Comparison of ENCODE assay signal across 8 cellular contexts in the genomic region with DNA sequence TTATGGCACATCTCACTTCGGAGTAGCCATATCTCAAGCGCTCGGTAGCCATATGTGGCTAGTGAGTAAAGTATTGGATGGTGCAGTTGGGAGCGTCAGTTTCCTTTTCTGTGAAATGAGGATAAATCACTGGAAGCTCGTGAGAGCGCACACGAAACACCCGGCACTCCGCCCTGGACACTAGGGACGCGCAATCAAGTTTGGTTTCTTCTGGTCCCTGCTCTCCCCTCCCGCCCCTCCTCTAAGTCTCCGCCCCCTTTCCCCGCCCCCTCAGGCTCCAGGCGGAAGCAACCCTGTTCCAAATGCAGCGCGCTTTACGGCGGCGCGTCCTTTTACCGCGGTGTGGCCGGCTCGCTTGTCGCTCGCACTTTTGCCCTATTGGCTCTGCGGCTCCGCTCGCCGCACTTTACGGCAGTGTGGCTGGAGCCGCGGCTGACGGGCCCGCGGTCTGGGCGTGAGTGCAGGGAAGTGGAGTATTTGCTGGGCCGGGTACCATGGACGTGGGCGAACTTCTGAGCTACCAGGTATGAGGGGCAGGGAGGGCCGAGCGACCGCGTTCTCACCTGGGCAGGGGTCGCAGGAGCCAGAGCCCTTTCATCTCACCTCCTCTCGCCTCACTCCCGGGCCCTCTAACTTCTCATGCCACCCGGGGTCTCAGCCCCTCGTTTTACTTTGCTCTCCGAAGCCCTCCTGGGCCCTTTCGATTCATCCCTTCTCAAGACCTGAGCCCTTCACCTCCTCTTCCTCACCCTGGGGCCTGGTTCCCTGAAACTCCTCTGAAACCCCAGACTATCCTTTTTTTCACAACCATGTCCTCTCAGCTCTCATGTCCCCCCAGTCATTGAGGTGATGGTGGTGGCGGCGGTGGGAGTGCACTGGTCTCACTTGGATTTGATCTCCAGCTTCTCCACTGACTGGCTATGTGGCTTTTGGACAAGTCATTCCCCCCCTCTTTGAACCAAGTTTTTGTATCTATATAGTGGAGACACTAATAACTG. TPM values are rescaled to one million over a fixed set of nuclear protein-coding genes. Genes with fewer than 3 reads are reported as not detected.
DNase-seq lines count a peak whose midpoint lies in the region; ATAC-seq and TF ChIP-seq lines count a peak whose summit lies in the region.

A gene with protein sequence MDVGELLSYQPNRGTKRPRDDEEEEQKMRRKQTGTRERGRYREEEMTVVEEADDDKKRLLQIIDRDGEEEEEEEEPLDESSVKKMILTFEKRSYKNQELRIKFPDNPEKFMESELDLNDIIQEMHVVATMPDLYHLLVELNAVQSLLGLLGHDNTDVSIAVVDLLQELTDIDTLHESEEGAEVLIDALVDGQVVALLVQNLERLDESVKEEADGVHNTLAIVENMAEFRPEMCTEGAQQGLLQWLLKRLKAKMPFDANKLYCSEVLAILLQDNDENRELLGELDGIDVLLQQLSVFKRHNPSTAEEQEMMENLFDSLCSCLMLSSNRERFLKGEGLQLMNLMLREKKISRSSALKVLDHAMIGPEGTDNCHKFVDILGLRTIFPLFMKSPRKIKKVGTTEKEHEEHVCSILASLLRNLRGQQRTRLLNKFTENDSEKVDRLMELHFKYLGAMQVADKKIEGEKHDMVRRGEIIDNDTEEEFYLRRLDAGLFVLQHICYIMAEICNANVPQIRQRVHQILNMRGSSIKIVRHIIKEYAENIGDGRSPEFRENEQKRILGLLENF (plus strand): TSS at position 402 of the 998 bp plus-strand sequence. CDS start 93 bp downstream, at position 495.

- no peaks in the 10 kb centered on the region for H3F3A ChIP-seq in PC-3 (ENCODE audit: low read length, unreplicated experiment)

- H3K36me3 ChIP-seq in PC-3 (ENCODE audit: low read depth, low read length) (no peaks in the 10 kb centered on the region), mucosa of rectum (ENCODE audit: control insufficient read depth in 2 of 2, insufficient read depth in 2 of 2, low read length in 2 of 2) (peaks cover 0 to 3% of the 10 kb centered on the region in 2 donors)

- POLR2A ChIA-PET in PC-3 (lab: Charles Lee; ENCODE audit: unreplicated experiment): interaction anchor here (0.5 to 0.6 kb wide), 2 partner anchors 16 to 111 kb away, joined by 3 to 5 read pairs; no protein-coding TSS in a partner anchor

- H3K4me3 ChIP-seq in Jurkat, Clone E6-1 (ENCODE audit: low read length): peak within 1 kb of the TSS; percentile 95
- H3K4me3 ChIP-seq in PC-3 (ENCODE audit: low read length): peak within 1 kb of the TSS; percentile 94
- peak within 1 kb of the TSS; percentile 72 for H3K4me3 ChIP-seq in epithelial cell of proximal tubule (ENCODE audit: low read depth, low read length)
- H3K4me3 ChIP-seq in mucosa of rectum (ENCODE audit: low read length in 2 of 2): peak within 1 kb of the TSS; percentile 87 to 94

- peak; percentile 88 for DNase-seq in DMS153 treated with DMSO at 0.1 percent for 48 hours (lab: John Stamatoyannopoulos, UW; ENCODE audit: unreplicated experiment)
- DNase-seq in Jurkat, Clone E6-1 (ENCODE audit: low read depth, low spot score): peak; percentile 94
- peak; percentile 99 for DNase-seq in PC-3
- peak; percentile 93 for DNase-seq in activated T-cell treated with anti-CD3 and anti-CD28 coated beads for 4 hours
- DNase-seq in epithelial cell of proximal tubule (ENCODE audit: low read depth): peak; percentile 55
- DNase-seq in stimulated activated CD8-positive, alpha-beta memory T cell treated with anti-CD3 and anti-CD28 coated beads, Interleukin-4, amount 100 ng/mL, for 4 hours (ENCODE audit: low read depth in 2 of 2, low spot score in 1 of 2): peak; percentile 92 to 96

- H3K27ac ChIP-seq in PC-3 (ENCODE audit: low read length) (no peak within 1 kb of the TSS), mucosa of rectum (ENCODE audit: low read depth in 2 of 2, low read length in 2 of 2) (peak within 1 kb of the TSS in 1 of 2 donors; percentile 67)

- H3K27me3 ChIP-seq in PC-3 (ENCODE audit: low read length): no peaks in the 10 kb centered on the region
- H3K27me3 ChIP-seq in mucosa of rectum (ENCODE audit: control insufficient read depth in 2 of 2, insufficient read depth in 2 of 2, low read length in 2 of 2): peaks cover 0 to 2% of the 10 kb centered on the region in 2 donors

- ATAC-seq in GM21619 (IDR thresholded peaks at IDR 0.05; ENCODE audit: unreplicated experiment) (peak; percentile 76), PC-3 (peak; percentile 93)

- H4K20me1 ChIP-seq in PC-3 (ENCODE audit: low read length): no peaks in the 10 kb centered on the region

- H2AFZ ChIP-seq in PC-3 (ENCODE audit: low read length): peak within 1 kb of the TSS; percentile 92

- CTCF ChIA-PET in PC-3 (lab: Charles Lee): no interaction called here

- H3K9me2 ChIP-seq in PC-3 (replicated peaks; ENCODE audit: low read length): no peaks in the 10 kb centered on the region

- H3K9me3 ChIP-seq in PC-3 (ENCODE audit: low read length) (no peaks in the 10 kb centered on the region), mucosa of rectum (ENCODE audit: control insufficient read depth in 2 of 2, low read length in 2 of 2) (no peaks in the 10 kb centered on the region)

- H3K4me1 ChIP-seq in PC-3 (ENCODE audit: insufficient read depth, low read length): peaks cover 6% of the 10 kb centered on the region; the same call in 1 of the 2 replicates
- peaks cover 3% of the 10 kb centered on the region in 2 donors for H3K4me1 ChIP-seq in mucosa of rectum (ENCODE audit: control insufficient read depth in 2 of 2, insufficient read depth in 2 of 2, low read length in 2 of 2)

- peak within 1 kb of the TSS; percentile 95 for H3K4me2 ChIP-seq in PC-3 (ENCODE audit: low read length)

- H3K9ac ChIP-seq in PC-3 (ENCODE audit: low read length) (peak within 1 kb of the TSS; percentile 83), mucosa of rectum (ENCODE audit: low read depth in 1 of 2, low read length in 2 of 2) (peak within 1 kb of the TSS; percentile 80 to 87)

- peaks cover 43% of the 10 kb centered on the region for H3K79me2 ChIP-seq in PC-3 (ENCODE audit: low read length)

- TF ChIP-seq CTCF in PC-3 (conservative IDR thresholded peaks at IDR 0.05; ENCODE audit: low read depth, low read length) (no peak), epithelial cell of proximal tubule (conservative IDR thresholded peaks at IDR 0.05; ENCODE audit: low read depth, low read length) (no peak)

- TSS peak; percentile 59 for BruUV-seq in PC-3 (replicated peaks; lab: Mats Ljungman, UMichigan)

- intact Hi-C loops in PC-3 (cut with micrococcal nuclease): loop anchor here (1.0 to 2.0 kb wide), 2 partner anchors 47 to 78 kb away; no protein-coding TSS in a partner anchor

RNA-seq across cellular contexts. Expression of the gene that starts here (rescaled TPM):
- polyA plus RNA-seq in Jurkat, Clone E6-1 (2012; ENCODE audit: insufficient read depth, insufficient read length): 162 TPM
- total RNA-seq in PC-3 (2014; rRNA removed) (49.9 and 50.9 TPM in 2 replicates), epithelial cell of proximal tubule (25.6 and 32.0 TPM in 2 replicates)
